22 cellular contexts compared by ENCODE assay signal in the genomic region with DNA sequence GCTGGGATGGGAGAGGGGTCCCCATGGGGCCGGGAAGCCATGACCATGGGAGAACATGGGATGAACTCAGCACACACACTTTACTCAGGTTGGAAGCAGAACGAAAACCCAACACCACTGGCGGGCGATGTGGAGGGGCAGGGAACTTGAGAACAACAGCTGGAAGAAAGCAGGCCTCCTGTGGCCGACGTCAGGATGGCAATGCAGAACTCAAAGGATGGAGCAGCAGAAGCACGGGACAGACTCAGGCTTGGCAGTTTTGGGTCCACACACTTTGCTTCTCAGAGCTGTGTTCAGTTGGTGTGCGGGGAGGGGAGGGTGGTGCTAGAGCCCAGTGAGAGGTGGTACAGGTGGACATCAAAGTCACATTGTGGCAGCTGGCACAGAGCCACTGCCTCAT.
DNase-seq lines count a peak whose midpoint lies in the region; ATAC-seq and TF ChIP-seq lines count a peak whose summit lies in the region.
"Had no signal": no experiment of that assay in that cellular context is flagged by ENCODE, and none has a peak within 500 bp of the region (broad histone marks: within the 10 kb centered on the region; RNA-seq: fewer than 3 reads in every experiment).

No MANE protein-coding gene starts in this region.

- H3K14ac ChIP-seq in H9 (ENCODE audit: insufficient read depth, low read length): no peak overlapping the region
- no peak overlapping the region for H3K14ac ChIP-seq in neuronal stem cell (ENCODE audit: low read length)

- H3K4me1 Mint-ChIP-seq in activated CD8-positive, alpha-beta T cell treated with anti-CD3 and anti-CD28 coated beads, Interleukin-2, amount 10 ng/mL, durations not matched to agents 7 days and 5 days (ENCODE audit: low read depth): no peaks in the 10 kb centered on the region
- no peaks in the 10 kb centered on the region for H3K4me1 Mint-ChIP-seq in activated CD8-positive, alpha-beta T cell treated with anti-CD3 and anti-CD28 coated beads for 36 hours (ENCODE audit: low read depth)
- peaks cover 13 to 16% of the 10 kb centered on the region in 2 experiments for H3K4me1 Mint-ChIP-seq in H9
- no peaks in the 10 kb centered on the region for H3K4me1 Mint-ChIP-seq in type B pancreatic cell (ENCODE audit: unreplicated experiment)

- H3K4ac ChIP-seq in H9 (ENCODE audit: low read depth, low read length) (no peak overlapping the region), neuronal stem cell (ENCODE audit: low read length) (no peak overlapping the region)

- no peaks in the 10 kb centered on the region for H3K36me3 Mint-ChIP-seq in activated CD8-positive, alpha-beta T cell treated with anti-CD3 and anti-CD28 coated beads, Interleukin-2, amount 10 ng/mL, durations not matched to agents 7 days and 5 days (ENCODE audit: low read depth)
- H3K36me3 Mint-ChIP-seq in activated CD8-positive, alpha-beta T cell treated with anti-CD3 and anti-CD28 coated beads for 36 hours (ENCODE audit: low read depth): peaks cover 1% of the 10 kb centered on the region
- peaks cover 0 to 9% (median 8%) of the 10 kb centered on the region in 3 experiments; a peak in 3 of 7 replicates for H3K36me3 Mint-ChIP-seq in H9 (ENCODE audit: insufficient read depth in 1 of 3, low read depth in 3 of 3)
- H3K36me3 Mint-ChIP-seq in type B pancreatic cell: peaks cover 3% of the 10 kb centered on the region
- H3K36me3 Mint-ChIP-seq: CD8-positive, alpha-beta T cell had no signal

- no peaks in the 10 kb centered on the region for H3K79me2 ChIP-seq in H9 (ENCODE audit: insufficient read depth, low read length)

- WGBS in H9 (ENCODE audit: extremely low coverage, insufficient read length, low lambda C conversion rate): no CpG with 5 or more reads among the region's 8 CpGs
- 79% methylated on average over 8 of the region's 8 CpGs for WGBS in esophagus muscularis mucosa
- no CpG with 5 or more reads among the region's 8 CpGs for WGBS in neuronal stem cell (ENCODE audit: extremely low coverage in 2 of 2, insufficient read length in 2 of 2, insufficient replicate concordance in 1 of 2), 2 donors

- H2BK12ac ChIP-seq in H9 (ENCODE audit: insufficient read length, low read depth, low read length) (no peak overlapping the region), neuronal stem cell (ENCODE audit: low read length) (no peak overlapping the region)

- H2BK20ac ChIP-seq in H9 (ENCODE audit: low read depth, low read length, poor library complexity, severe bottlenecking): no peak overlapping the region

- no peaks in the 10 kb centered on the region for H3K9me3 ChIP-seq in H9 (ENCODE audit: control insufficient read depth, low read depth, low read length)
- H3K9me3 ChIP-seq in esophagus muscularis mucosa: no peaks in the 10 kb centered on the region
- H3K9me3 ChIP-seq in neuronal stem cell (replicated peaks in 1 of 2; ENCODE audit: control insufficient read depth in 2 of 2, insufficient read depth in 1 of 2, low read depth in 1 of 2, low read length in 2 of 2): peaks cover 0 to 2% of the 10 kb centered on the region in 2 donors
- H3K9me3 ChIP-seq: HAP-1 had no signal

- CTCF ChIA-PET in activated CD8-positive, alpha-beta T cell treated with anti-CD3 and anti-CD28 coated beads, Interleukin-2, amount 10 ng/mL, durations not matched to agents 7 days and 5 days (lab: Charles Lee): no interaction called here
- CTCF ChIA-PET in activated CD8-positive, alpha-beta T cell treated with anti-CD3 and anti-CD28 coated beads for 36 hours (lab: Charles Lee): no interaction called here

- peak overlapping the region; percentile 19 for H3K27ac Mint-ChIP-seq in activated CD8-positive, alpha-beta T cell treated with anti-CD3 and anti-CD28 coated beads, Interleukin-2, amount 10 ng/mL, durations not matched to agents 7 days and 5 days
- H3K27ac Mint-ChIP-seq in activated CD8-positive, alpha-beta T cell treated with anti-CD3 and anti-CD28 coated beads for 36 hours: no peak overlapping the region
- H3K27ac Mint-ChIP-seq in H9 (no peak overlapping the region), type B pancreatic cell (no peak overlapping the region)
- H3K27ac Mint-ChIP-seq: CD8-positive, alpha-beta T cell had no signal

- H4K91ac ChIP-seq in H9 (ENCODE audit: insufficient read length, low read depth, low read length) (no peak overlapping the region), neuronal stem cell (ENCODE audit: low read depth, low read length, poor library complexity) (no peak overlapping the region)

- TF ChIP-seq POLR2A in esophagus muscularis mucosa (IDR thresholded peaks at IDR 0.05; ENCODE audit: low read depth): no peak

- H3K79me1 ChIP-seq in H9 (ENCODE audit: insufficient read depth, low read depth, low read length, poor library complexity, severe bottlenecking): no peaks in the 10 kb centered on the region
- H3K79me1 ChIP-seq in neuronal stem cell (ENCODE audit: low read depth, low read length): no peaks in the 10 kb centered on the region

- H3K27me3 ChIP-seq in H9 (ENCODE audit: insufficient read depth, low read length) (no peaks in the 10 kb centered on the region), esophagus muscularis mucosa (no peaks in the 10 kb centered on the region), neuronal stem cell (ENCODE audit: control insufficient read depth in 3 of 3, insufficient read depth in 3 of 3, low read depth in 1 of 3, low read length in 3 of 3) (peaks cover 0 to 2% (median 0%) of the 10 kb centered on the region in 3 experiments)

- H3K4me3 ChIP-seq in esophagus muscularis mucosa: no peak overlapping the region
- H3K4me3 ChIP-seq in neuronal stem cell (ENCODE audit: low read length in 2 of 2): no peak overlapping the region
- H3K4me3 ChIP-seq: HAP-1 had no signal

- no peak overlapping the region for H3K18ac ChIP-seq in H9 (ENCODE audit: insufficient read length, low read depth, low read length)
- no peak overlapping the region for H3K18ac ChIP-seq in neuronal stem cell (ENCODE audit: low read length)

- H3K23me2 ChIP-seq in H9 (ENCODE audit: insufficient read length, low read depth, low read length, poor library complexity, severe bottlenecking): no peaks in the 10 kb centered on the region

- TF ChIP-seq CTCF in activated CD8-positive, alpha-beta T cell treated with anti-CD3 and anti-CD28 coated beads for 36 hours (IDR thresholded peaks at IDR 0.05): no peak
- TF ChIP-seq CTCF in H9 (conservative IDR thresholded peaks at IDR 0.05) (peak; percentile 26; the same call in 1 of the 3 replicates), esophagus muscularis mucosa (IDR thresholded peaks at IDR 0.05) (no peak), type B pancreatic cell (conservative IDR thresholded peaks at IDR 0.05) (no peak)

- H3K27me3 Mint-ChIP-seq in activated CD8-positive, alpha-beta T cell treated with anti-CD3 and anti-CD28 coated beads, Interleukin-2, amount 10 ng/mL, durations not matched to agents 7 days and 5 days (ENCODE audit: low read depth): no peaks in the 10 kb centered on the region
- H3K27me3 Mint-ChIP-seq in activated CD8-positive, alpha-beta T cell treated with anti-CD3 and anti-CD28 coated beads for 36 hours: no peaks in the 10 kb centered on the region
- H3K27me3 Mint-ChIP-seq in H9 (ENCODE audit: low read depth) (no peaks in the 10 kb centered on the region), type B pancreatic cell (no peaks in the 10 kb centered on the region)

- H3K23ac ChIP-seq in H9 (ENCODE audit: insufficient read length, low read depth, low read length) (no peak overlapping the region), neuronal stem cell (ENCODE audit: low read depth, low read length, poor library complexity) (peak overlapping the region; percentile 29)

- no peak overlapping the region for H2BK15ac ChIP-seq in H9 (ENCODE audit: low read depth, low read length)
- no peak overlapping the region for H2BK15ac ChIP-seq in neuronal stem cell (ENCODE audit: low read length)

- H3K56ac ChIP-seq in H9 (ENCODE audit: insufficient read length, low read depth, low read length): no peak overlapping the region

- no peaks in the 10 kb centered on the region for H3K9me3 Mint-ChIP-seq in activated CD8-positive, alpha-beta T cell treated with anti-CD3 and anti-CD28 coated beads, Interleukin-2, amount 10 ng/mL, durations not matched to agents 7 days and 5 days (ENCODE audit: insufficient read depth)
- no peaks in the 10 kb centered on the region for H3K9me3 Mint-ChIP-seq in activated CD8-positive, alpha-beta T cell treated with anti-CD3 and anti-CD28 coated beads for 36 hours
- H3K9me3 Mint-ChIP-seq in H9 (no peaks in the 10 kb centered on the region), type B pancreatic cell (no peaks in the 10 kb centered on the region)
- H3K9me3 Mint-ChIP-seq: CD8-positive, alpha-beta T cell had no signal

- H3K4me1 ChIP-seq in H9 (ENCODE audit: insufficient read depth, low read length) (peaks cover 4% of the 10 kb centered on the region; the same call in 1 of the 2 replicates), esophagus muscularis mucosa (no peaks in the 10 kb centered on the region), neuronal stem cell (ENCODE audit: control insufficient read depth in 2 of 2, insufficient read depth in 1 of 2, low read depth in 1 of 2, low read length in 2 of 2) (no peaks in the 10 kb centered on the region)
- H3K4me1 ChIP-seq: HAP-1 had no signal

- H3K4me2 ChIP-seq in H9 (ENCODE audit: insufficient read depth, insufficient read length, low read length) (no peak overlapping the region), neuronal stem cell (ENCODE audit: insufficient read depth, low read length, poor library complexity, severe bottlenecking) (no peak overlapping the region)
- H3K4me2 ChIP-seq: KMS-11 had no signal

- intact Hi-C loops in activated CD8-positive, alpha-beta T cell treated with anti-CD3 and anti-CD28 coated beads for 36 hours (cut with micrococcal nuclease): no loop called here
- intact Hi-C loops in esophagus muscularis mucosa (cut with DNase I): no loop called here

- DNase-seq in activated CD8-positive, alpha-beta T cell treated with anti-CD3 and anti-CD28 coated beads, Interleukin-2, amount 10 ng/mL, durations not matched to agents 7 days and 5 days: peak; percentile 12
- no peak for DNase-seq in activated CD8-positive, alpha-beta T cell treated with anti-CD3 and anti-CD28 coated beads for 36 hours
- peak; percentile 36 for DNase-seq in H9
- DNase-seq in esophagus muscularis mucosa (ENCODE audit: extremely low spot score): peak; percentile 90
- no peak for DNase-seq in neuronal stem cell (ENCODE audit: low spot score)
- no peak for DNase-seq in type B pancreatic cell (ENCODE audit: extremely low spot score, unreplicated experiment)
- DNase-seq in Kasumi-1 (lab: John Stamatoyannopoulos, UW): no peak
- DNase-seq: ACHN, C1 segment of cervical spinal cord, DMS153, MV-4-11, NCI-H1694, NCI-H2081, NCI-H2171, NCI-H345, NCI-H524, NCI-H82 had no signal

- no peak overlapping the region for H2AK5ac ChIP-seq in H9 (ENCODE audit: insufficient read length, low read length)
- H2AK5ac ChIP-seq in neuronal stem cell (ENCODE audit: low read depth, low read length): no peak overlapping the region

- H3T11ph ChIP-seq in H9 (ENCODE audit: low read length): no peak overlapping the region

- H2BK5ac ChIP-seq in H9 (ENCODE audit: insufficient read length, low read length) (no peak overlapping the region), neuronal stem cell (ENCODE audit: low read length) (no peak overlapping the region)

- no peak for TF ChIP-seq EP300 in esophagus muscularis mucosa (IDR thresholded peaks at IDR 0.05)

- H4K8ac ChIP-seq in H9 (replicated peaks; ENCODE audit: insufficient read length, low read depth, low read length): no peak overlapping the region
- H4K8ac ChIP-seq in neuronal stem cell (ENCODE audit: low read depth, low read length): no peak overlapping the region

- H2AFZ ChIP-seq in H9 (ENCODE audit: low read length) (no peak overlapping the region), neuronal stem cell (ENCODE audit: low read length) (no peak overlapping the region)

- H3K36me3 ChIP-seq in esophagus muscularis mucosa (peaks cover 41 to 71% (median 56%) of the 10 kb centered on the region in 4 donors), neuronal stem cell (replicated peaks in 1 of 2; ENCODE audit: control insufficient read depth in 2 of 2, insufficient read depth in 2 of 2, low read length in 2 of 2) (no peaks in the 10 kb centered on the region)
- H3K36me3 ChIP-seq: HAP-1 had no signal

- H3K4me3 Mint-ChIP-seq in activated CD8-positive, alpha-beta T cell treated with anti-CD3 and anti-CD28 coated beads, Interleukin-2, amount 10 ng/mL, durations not matched to agents 7 days and 5 days: no peak overlapping the region
- H3K4me3 Mint-ChIP-seq in activated CD8-positive, alpha-beta T cell treated with anti-CD3 and anti-CD28 coated beads for 36 hours: no peak overlapping the region
- H3K4me3 Mint-ChIP-seq in H9 (no peak overlapping the region), type B pancreatic cell (no peak overlapping the region)
- H3K4me3 Mint-ChIP-seq: CD8-positive, alpha-beta T cell had no signal

- no peaks in the 10 kb centered on the region for H4K20me1 ChIP-seq in H9 (ENCODE audit: control insufficient read depth, insufficient read depth, insufficient read length)

- H2BK120ac ChIP-seq in H9 (ENCODE audit: low read depth, low read length, poor library complexity, severe bottlenecking): no peak overlapping the region
- no peak overlapping the region for H2BK120ac ChIP-seq in neuronal stem cell (ENCODE audit: low read depth, low read length)

- no peak overlapping the region for H4K5ac ChIP-seq in H9 (ENCODE audit: insufficient read length, low read depth, low read length)

- H3K27ac ChIP-seq in H9 (ENCODE audit: insufficient read length, low read depth, low read length) (no peak overlapping the region), esophagus muscularis mucosa (replicated peaks in 1 of 4) (no peak overlapping the region), neuronal stem cell (replicated peaks; ENCODE audit: low read length) (no peak overlapping the region)
- H3K27ac ChIP-seq: 22Rv1, KMS-11 had no signal

- H3K9ac ChIP-seq in H9 (ENCODE audit: extremely low read depth, insufficient read length, low read length) (no peak overlapping the region), neuronal stem cell (ENCODE audit: low read depth, low read length, poor library complexity) (no peak overlapping the region)
- H3K9ac ChIP-seq: KMS-11 had no signal

- ATAC-seq in activated CD8-positive, alpha-beta T cell treated with anti-CD3 and anti-CD28 coated beads, Interleukin-2, amount 10 ng/mL, durations not matched to agents 7 days and 5 days: no peak
- ATAC-seq in activated CD8-positive, alpha-beta T cell treated with anti-CD3 and anti-CD28 coated beads for 36 hours: no peak
- no peak for ATAC-seq in GM19467 (IDR thresholded peaks at IDR 0.05; ENCODE audit: unreplicated experiment)
- ATAC-seq: CD8-positive, alpha-beta T cell had no signal

- POLR2A ChIA-PET in activated CD8-positive, alpha-beta T cell treated with anti-CD3 and anti-CD28 coated beads, Interleukin-2, amount 10 ng/mL, durations not matched to agents 7 days and 5 days (lab: Charles Lee): no interaction called here
- POLR2A ChIA-PET in activated CD8-positive, alpha-beta T cell treated with anti-CD3 and anti-CD28 coated beads for 36 hours (lab: Charles Lee): no interaction called here

Comparison
In these comparisons a context has a peak if more than half of its experiments do, and no peak if none do; other contexts are left out.
1. DNase-seq: peak in activated CD8-positive, alpha-beta T cell treated with anti-CD3 and anti-CD28 coated beads, Interleukin-2, amount 10 ng/mL, durations not matched to agents 7 days and 5 days (single experiment), H9 (single experiment) and esophagus muscularis mucosa (single experiment); none in activated CD8-positive, alpha-beta T cell treated with anti-CD3 and anti-CD28 coated beads for 36 hours (single experiment), neuronal stem cell (single experiment), type B pancreatic cell (single experiment) and Kasumi-1 (0 of 2).